In the genomic region with DNA sequence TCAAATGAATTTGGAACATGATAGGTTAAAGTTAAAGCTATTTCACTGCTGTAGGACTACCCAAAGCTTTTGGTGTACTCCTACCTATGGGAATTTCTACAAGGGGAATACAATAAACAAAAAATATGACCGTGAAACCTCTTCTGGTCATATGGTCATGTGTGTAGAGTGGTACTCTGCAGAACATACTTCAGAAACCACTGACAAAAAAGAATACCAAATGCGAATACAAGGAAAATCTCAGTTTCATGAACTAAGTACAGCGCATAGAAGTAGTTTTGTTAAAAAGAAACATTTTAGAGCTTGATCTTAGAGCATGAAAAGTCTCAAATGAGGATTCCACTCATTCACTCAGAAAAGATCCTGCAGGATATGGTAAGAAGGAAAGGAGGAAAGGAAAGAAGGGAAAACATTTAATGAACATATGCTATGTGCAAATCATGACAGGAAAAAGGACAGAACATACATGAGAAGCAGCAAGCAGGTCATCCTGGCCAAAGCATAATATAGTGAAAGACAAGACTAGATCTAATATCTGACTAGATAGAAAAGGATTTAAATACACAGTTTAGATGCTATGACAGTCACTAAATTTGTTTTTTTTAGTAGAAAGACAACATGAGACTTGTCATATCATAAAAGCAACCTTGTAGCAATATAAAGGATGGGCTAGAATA, we compare ENCODE assay signal across 16 cellular contexts.
DNase-seq lines count a peak whose midpoint lies in the region; ATAC-seq, FAIRE-seq and TF ChIP-seq lines count a peak whose summit lies in the region.
"Had no signal": no experiment of that assay in that cellular context is flagged by ENCODE, and none has a peak within 500 bp of the region (broad histone marks: within the 10 kb centered on the region; RNA-seq: fewer than 3 reads in every experiment).

No MANE protein-coding gene starts in this region.

- peak; percentile 68 for ATAC-seq in GM18505 (IDR thresholded peaks at IDR 0.05; ENCODE audit: unreplicated experiment)
- ATAC-seq in GM19438 (IDR thresholded peaks at IDR 0.05; ENCODE audit: low read depth, unreplicated experiment) = peak; percentile 79
- ATAC-seq in HG03280 (IDR thresholded peaks at IDR 0.05; ENCODE audit: unreplicated experiment) = peak; percentile 70
- ATAC-seq: GM12878 had no signal

- no peak for TF ChIP-seq POLR2A in GM18505 (IDR thresholded peaks at IDR 0.05; ENCODE audit: borderline replicate concordance, extremely low read depth, insufficient read depth, insufficient read length)

- DNase-seq in NCI-H1048 (lab: John Stamatoyannopoulos, UW) (no peak), RCC 7860 (ENCODE audit: low spot score) (no peak), GOT3 (lab: John Stamatoyannopoulos, UW) (no peak), NCI-H2227 (lab: John Stamatoyannopoulos, UW; ENCODE audit: unreplicated experiment) (no peak)
- DNase-seq: C1 segment of cervical spinal cord; CD4-positive, alpha-beta memory T cell; DMS79; HCEC 1CT; HFFc6; IMR-90; KG1 had no signal

- no peak for FAIRE-seq in RCC 7860 (lab: Jason Lieb, UNC)
- FAIRE-seq: GM12878, H1 had no signal
